Comparison of ENCODE assay signal across 12 cellular contexts in genomic region chr7:22589641-22590141, GRCh38.
DNase-seq lines count a peak whose midpoint lies in the region; ATAC-seq and TF ChIP-seq lines count a peak whose summit lies in the region.
"Had no signal": no experiment of that assay in that cellular context is flagged by ENCODE, and none has a peak within 500 bp of the region (broad histone marks: within the 10 kb centered on the region; RNA-seq: fewer than 3 reads in every experiment).

No MANE protein-coding gene starts in this region.

- DNase-seq in AG10803 (ENCODE audit: low read depth), result peak; percentile 31
- peak in 1 of 2 donors; percentile 91 for DNase-seq in ascending aorta (ENCODE audit: low spot score in 2 of 2)
- DNase-seq in head of caudate nucleus, result peak in 31 of 42 donors; percentile 12 to 72 (median 33)
- DNase-seq in omental fat pad (ENCODE audit: low spot score), result no peak
- no peak for DNase-seq in G401 (ENCODE audit: low spot score)
- no peak for DNase-seq in A673 (ENCODE audit: low spot score)
- DNase-seq in DMS153 treated with DMSO at 0.1 percent for 48 hours (lab: John Stamatoyannopoulos, UW; ENCODE audit: unreplicated experiment), result no peak
- DNase-seq: ACHN; effector memory CD8-positive, alpha-beta T cell; NCI-H510A treated with DMSO at 0.1 percent for 48 hours; stimulated activated CD4-positive, alpha-beta T cell treated with anti-CD3 and anti-CD28 coated beads, Interleukin-2, amount 100 ng/mL, for 24 hours had no signal

- CTCF ChIA-PET in A673 (lab: Charles Lee), result no interaction called here

- in situ Hi-C loops in G401 (cut with HindIII; ENCODE audit: low sequenced_read_pairs), result no loop called here

- no TSS peak for BruUV-seq in A673 (replicated peaks; lab: Mats Ljungman, UMichigan)

- H3K36me3 ChIP-seq in ascending aorta, result no peaks in the 10 kb centered on the region
- no peaks in the 10 kb centered on the region for H3K36me3 ChIP-seq in A673 (ENCODE audit: insufficient read depth, low read length, poor library complexity, severe bottlenecking)

- H3K9me3 ChIP-seq in ascending aorta (no peaks in the 10 kb centered on the region), A673 (ENCODE audit: low read depth, low read length, poor library complexity, severe bottlenecking) (no peaks in the 10 kb centered on the region)

- H3K27ac ChIP-seq in ascending aorta, result peak overlapping the region; percentile 80 to 85
- no peak overlapping the region for H3K27ac ChIP-seq in A673 (ENCODE audit: low read depth, low read length, poor library complexity, severe bottlenecking)

- ATAC-seq in omental fat pad (ENCODE audit: low FRiP score) (peak; percentile 61), HG03135 (IDR thresholded peaks at IDR 0.05; ENCODE audit: unreplicated experiment) (no peak)
- ATAC-seq: effector memory CD8-positive, alpha-beta T cell had no signal

- H3K4me3 ChIP-seq in AG10803 (ENCODE audit: low read length) (no peak overlapping the region), ascending aorta (peak overlapping the region; percentile 26 to 52), A673 (ENCODE audit: low read depth, low read length, poor library complexity, severe bottlenecking) (no peak overlapping the region)

- H3K27me3 ChIP-seq in ascending aorta (no peaks in the 10 kb centered on the region), A673 (replicated peaks; ENCODE audit: insufficient read depth, low read depth, low read length, poor library complexity) (no peaks in the 10 kb centered on the region)

- no peak for TF ChIP-seq CTCF in AG10803 (conservative IDR thresholded peaks at IDR 0.05; ENCODE audit: low read length)
- TF ChIP-seq CTCF in ascending aorta (IDR thresholded peaks at IDR 0.05), result no peak
- TF ChIP-seq CTCF in omental fat pad (IDR thresholded peaks at IDR 0.05), result no peak
- no peak for TF ChIP-seq CTCF in A673 (conservative IDR thresholded peaks at IDR 0.05; ENCODE audit: low read depth, low read length)

- intact Hi-C loops in ascending aorta (cut with DNase I) (loop anchor here (2.0 to 10.0 kb wide), 2 partner anchors 29 to 375 kb away; no protein-coding TSS in a partner anchor), head of caudate nucleus (cut with DNase I) (no loop called here), A673 (cut with micrococcal nuclease; ENCODE audit: unreplicated experiment) (no loop called here)

- H3K4me1 ChIP-seq in ascending aorta (peaks cover 8 to 19% of the 10 kb centered on the region in 2 donors), A673 (ENCODE audit: insufficient read depth, low read length, poor library complexity, severe bottlenecking) (peaks cover 7% of the 10 kb centered on the region)

- POLR2A ChIA-PET in A673 (lab: Charles Lee; ENCODE audit: low non-redundant PET), result no interaction called here

Comparison
In these comparisons a context has a peak if more than half of its experiments do, and no peak if none do; other contexts are left out.
1. DNase-seq: peak in AG10803 (single experiment) and head of caudate nucleus (31 of 42); none in omental fat pad (single experiment), G401 (single experiment), A673 (single experiment) and DMS153 treated with DMSO at 0.1 percent for 48 hours (single experiment).
2. H3K4me3 ChIP-seq: peak in ascending aorta (2 of 2); none in AG10803 (single experiment) and A673 (single experiment).